ENCODE assay signal across 17 cellular contexts in the genomic region with DNA sequence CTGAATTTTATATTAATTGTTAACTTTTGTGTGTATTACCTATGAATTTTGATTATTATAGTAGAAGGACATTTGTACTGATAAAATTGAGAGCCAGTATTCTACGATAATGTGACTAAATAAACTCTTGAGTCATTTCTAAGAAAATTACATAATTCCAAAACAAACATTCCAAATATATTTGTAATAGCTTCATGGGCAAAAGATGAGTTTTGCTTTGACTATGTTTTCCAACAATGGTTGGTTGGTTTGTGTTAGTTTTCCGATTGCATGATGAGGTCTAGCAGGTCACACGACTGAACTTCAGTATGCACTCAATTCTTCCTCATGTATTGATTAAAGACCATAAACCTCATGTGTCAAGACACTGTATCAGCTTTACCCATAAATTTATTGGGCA.
DNase-seq lines count a peak whose midpoint lies in the region; ATAC-seq and TF ChIP-seq lines count a peak whose summit lies in the region.
"Had no signal": no experiment of that assay in that cellular context is flagged by ENCODE, and none has a peak within 500 bp of the region (broad histone marks: within the 10 kb centered on the region; RNA-seq: fewer than 3 reads in every experiment).

No MANE protein-coding gene starts in this region.

- no peak overlapping the region for H3K4me3 ChIP-seq in osteoblast (ENCODE audit: insufficient read depth, low read length)
- H3K4me3 ChIP-seq: esophagus squamous epithelium, GM23338 had no signal

- H3K27ac ChIP-seq in epithelial cell of prostate (peak overlapping the region; percentile 59), osteoblast (ENCODE audit: low read depth, low read length) (peak overlapping the region; percentile 94)
- H3K27ac ChIP-seq: esophagus squamous epithelium, neutrophil had no signal

- H3K9me3 ChIP-seq in osteoblast (ENCODE audit: low read depth, low read length) = no peaks in the 10 kb centered on the region
- H3K9me3 ChIP-seq: BE2C, esophagus squamous epithelium, neutrophil had no signal

- peak overlapping the region; percentile 14 for H3K4me2 ChIP-seq in osteoblast (ENCODE audit: insufficient read depth, low read length)
- H3K4me2 ChIP-seq: GM23338 had no signal

- DNase-seq in Daoy (ENCODE audit: low read depth) = peak; percentile 17
- peak; percentile 20 for DNase-seq in RPMI7951 (ENCODE audit: low read depth)
- no peak for DNase-seq in epithelial cell of prostate (ENCODE audit: low read depth, low spot score)
- no peak for DNase-seq in osteoblast (ENCODE audit: insufficient read length, low spot score, missing footprints)
- DNase-seq in inferior parietal cortex (ENCODE audit: extremely low spot score) = no peak
- DNase-seq in NCI-H1417 treated with DMSO at 0.1 percent for 48 hours (lab: John Stamatoyannopoulos, UW) = no peak
- no peak for DNase-seq in islet precursor cell
- DNase-seq: activated naive CD8-positive, alpha-beta T cell treated with anti-CD3 and anti-CD28 coated beads for 36 hours; BE2C; esophagus squamous epithelium; NCI-H69; RPMI8226; small intestine; stimulated activated naive CD8-positive, alpha-beta T cell treated with anti-CD3 and anti-CD28 coated beads, Interleukin-15, amount 100 ng/mL, for 72 hours had no signal

- H3K79me2 ChIP-seq in osteoblast (ENCODE audit: insufficient read depth, low read length) = no peaks in the 10 kb centered on the region

- H4K20me1 ChIP-seq in osteoblast (ENCODE audit: insufficient read depth, low read length) = no peaks in the 10 kb centered on the region

- no peak for ATAC-seq in HG02623 (IDR thresholded peaks at IDR 0.05; ENCODE audit: unreplicated experiment)
- ATAC-seq: GM23338; stimulated activated naive CD8-positive, alpha-beta T cell treated with anti-CD3 and anti-CD28 coated beads, Interleukin-15, amount 100 ng/mL, for 72 hours had no signal

- no peaks in the 10 kb centered on the region for H3K27me3 ChIP-seq in osteoblast (ENCODE audit: insufficient read depth, low read length)
- H3K27me3 ChIP-seq: BE2C, esophagus squamous epithelium, neutrophil had no signal

- no peak for TF ChIP-seq CTCF in osteoblast (IDR thresholded peaks at IDR 0.05; ENCODE audit: extremely low read depth, low read depth, low read length)

- no peak overlapping the region for H2AFZ ChIP-seq in osteoblast (ENCODE audit: low read length)
- H2AFZ ChIP-seq: GM23338 had no signal

- peaks cover 46% of the 10 kb centered on the region for H3K4me1 ChIP-seq in osteoblast (ENCODE audit: insufficient read depth, low read length)
- H3K4me1 ChIP-seq: BE2C, esophagus squamous epithelium had no signal

- no peaks in the 10 kb centered on the region for H3K36me3 ChIP-seq in osteoblast (ENCODE audit: insufficient read depth, low read length)
- H3K36me3 ChIP-seq: BE2C, esophagus squamous epithelium, neutrophil had no signal

Comparison
In these comparisons a context has a peak if more than half of its experiments do, and no peak if none do; other contexts are left out.
1. DNase-seq: peak in Daoy (single experiment) and RPMI7951 (single experiment); none in epithelial cell of prostate (single experiment), osteoblast (single experiment), inferior parietal cortex (single experiment), NCI-H1417 treated with DMSO at 0.1 percent for 48 hours (single experiment) and islet precursor cell (single experiment).